ENCODE assay signal across 1 cellular context in the genomic region with DNA sequence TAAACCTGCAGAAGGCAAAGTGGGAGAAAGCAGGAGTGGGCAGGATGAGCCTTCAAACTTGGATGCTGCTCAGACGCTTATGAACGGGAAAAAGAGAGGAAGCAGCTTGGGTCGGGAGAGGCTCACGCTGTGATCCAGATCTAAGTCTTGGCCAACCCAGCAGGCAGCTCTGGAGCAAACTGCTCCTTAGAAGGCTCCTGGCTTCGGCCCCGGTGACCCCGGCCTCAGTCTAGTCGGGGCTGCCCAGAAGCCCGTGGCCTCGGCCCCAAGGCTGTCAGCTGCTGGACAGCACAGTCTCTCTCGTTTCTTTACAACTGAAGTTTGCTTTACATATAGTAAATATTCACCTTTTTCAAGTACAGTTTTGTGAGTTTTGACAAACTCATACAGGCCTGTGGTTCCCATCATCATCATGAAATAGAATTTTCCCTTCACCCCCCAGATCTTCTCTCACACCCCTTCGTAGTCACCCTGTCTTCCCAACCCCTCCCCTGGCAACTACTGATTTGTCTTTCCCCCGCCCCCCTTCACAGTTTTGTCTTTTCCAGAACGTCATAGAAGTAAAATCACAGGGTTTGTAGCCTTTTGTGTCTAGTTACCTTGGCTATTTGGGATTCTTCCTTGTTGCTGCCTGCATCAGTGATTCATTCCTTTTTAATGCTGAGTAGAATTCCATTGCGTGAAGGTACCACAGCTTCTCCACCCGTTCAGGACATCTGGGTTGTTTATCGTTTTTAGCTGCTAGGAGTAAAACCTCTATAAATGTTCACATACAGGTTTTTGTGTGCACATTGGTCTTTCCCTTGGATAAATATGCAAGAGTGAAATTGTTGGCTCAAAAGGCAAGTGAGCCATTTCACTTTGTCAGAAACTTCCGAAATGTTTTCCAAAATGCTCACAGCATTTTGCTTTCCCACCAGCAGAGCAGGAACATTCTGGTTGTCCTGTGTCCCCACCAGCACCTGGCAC.
TF ChIP-seq lines count a peak whose summit lies in the region.

No MANE protein-coding gene starts in this region.

TF ChIP-seq in GM23338, 12 proteins besides CTCF, POLR2A, EP300 and RAD21 (continued from another document):
- TF ChIP-seq, protein P1, sequence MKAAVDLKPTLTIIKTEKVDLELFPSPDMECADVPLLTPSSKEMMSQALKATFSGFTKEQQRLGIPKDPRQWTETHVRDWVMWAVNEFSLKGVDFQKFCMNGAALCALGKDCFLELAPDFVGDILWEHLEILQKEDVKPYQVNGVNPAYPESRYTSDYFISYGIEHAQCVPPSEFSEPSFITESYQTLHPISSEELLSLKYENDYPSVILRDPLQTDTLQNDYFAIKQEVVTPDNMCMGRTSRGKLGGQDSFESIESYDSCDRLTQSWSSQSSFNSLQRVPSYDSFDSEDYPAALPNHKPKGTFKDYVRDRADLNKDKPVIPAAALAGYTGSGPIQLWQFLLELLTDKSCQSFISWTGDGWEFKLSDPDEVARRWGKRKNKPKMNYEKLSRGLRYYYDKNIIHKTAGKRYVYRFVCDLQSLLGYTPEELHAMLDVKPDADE (IDR thresholded peaks at IDR 0.05), result no peak
- TF ChIP-seq CREB1 (CRISPR knock-in tag; IDR thresholded peaks at IDR 0.05; ENCODE audit: low read depth), result no peak
